Comparison of ENCODE assay signal across 8 cellular contexts in the genomic region with DNA sequence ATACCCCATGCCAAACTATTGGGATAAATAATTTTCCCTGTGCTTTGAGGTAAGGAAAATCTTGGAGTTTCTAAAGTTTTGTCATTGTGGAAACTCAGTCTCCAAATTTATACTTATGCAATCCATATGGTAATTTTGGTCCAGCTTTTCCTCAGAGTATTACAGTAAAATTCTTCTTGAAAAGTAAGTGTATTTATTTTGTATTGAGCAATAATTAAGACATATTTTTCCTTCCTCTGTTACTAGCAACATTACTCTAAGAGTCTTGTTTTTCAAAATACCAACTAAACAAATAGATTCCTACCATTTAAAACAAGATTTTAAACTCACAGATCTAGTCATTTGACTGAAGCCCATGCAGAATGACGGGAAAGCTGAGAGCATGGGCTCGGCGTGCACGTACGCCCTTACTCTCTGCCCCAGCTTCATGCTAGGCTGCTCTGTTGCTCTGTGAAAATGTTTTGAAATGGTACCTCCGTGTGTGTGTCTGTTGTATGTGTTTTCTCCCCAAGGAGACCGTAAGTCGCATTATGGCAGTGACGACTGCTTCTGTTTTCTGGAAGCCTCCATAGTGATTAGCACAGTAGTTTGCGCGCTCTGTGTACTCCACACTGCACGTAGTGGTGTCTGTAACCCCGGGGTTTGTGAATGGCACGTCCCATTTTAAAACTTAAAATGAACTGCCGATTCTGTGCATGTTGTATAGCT.
A peak's percentile ranks its signal among the peaks of the same experiment; 100 is the strongest.
DNase-seq lines count a peak whose midpoint lies in the region; ATAC-seq and TF ChIP-seq lines count a peak whose summit lies in the region.

No MANE protein-coding gene starts in this region.

- no peaks in the 10 kb centered on the region for H3K36me3 ChIP-seq in Karpas-422 (ENCODE audit: insufficient read depth, low read length)

- no peak for DNase-seq in CD4-positive, alpha-beta T cell
- DNase-seq in Karpas-422 = peak; percentile 27
- DNase-seq in caudate nucleus (lab: John Stamatoyannopoulos, UW) = peak in 29 of 61 donors; percentile 5 to 61 (median 22)
- no peak for DNase-seq in omental fat pad (ENCODE audit: low spot score)
- no peak for DNase-seq in activated gamma-delta T cell treated with Interleukin-2 at 50 U/mL for 16 hours
- no peak for DNase-seq in effector CD8-positive, alpha-beta T cell (lab: John Stamatoyannopoulos, UW)
- DNase-seq in epidermal melanocyte (ENCODE audit: insufficient read length, low spot score) = no peak
- no peak for DNase-seq in osteocyte (ENCODE audit: extremely low spot score, unreplicated experiment)

- CTCF ChIA-PET in CD4-positive, alpha-beta T cell (lab: Charles Lee) = no interaction called here

- peak overlapping the region; percentile 47 for H3K4me3 Mint-ChIP-seq in CD4-positive, alpha-beta T cell
- no peak overlapping the region for H3K4me3 Mint-ChIP-seq in osteocyte (ENCODE audit: unreplicated experiment)

- no peak overlapping the region for H2AFZ ChIP-seq in Karpas-422 (ENCODE audit: low read length)

- H3K79me2 ChIP-seq in Karpas-422 (ENCODE audit: low read length) = no peaks in the 10 kb centered on the region

- H3K9me3 ChIP-seq in CD4-positive, alpha-beta T cell (ENCODE audit: control insufficient read depth, low read length) = no peaks in the 10 kb centered on the region
- H3K9me3 ChIP-seq in Karpas-422 (ENCODE audit: low read length) = no peaks in the 10 kb centered on the region

- POLR2A ChIA-PET in CD4-positive, alpha-beta T cell (lab: Charles Lee) = interaction anchor here (0.7 to 0.9 kb wide), 3 partner anchors 11 to 626 kb away, joined by 3 to 4 read pairs (median 3); partner anchors contain the start of genes CEP170 and SDCCAG8

- no peak overlapping the region for H3K4me2 ChIP-seq in Karpas-422 (ENCODE audit: low read depth, low read length, poor library complexity, severe bottlenecking)

- H3K27ac ChIP-seq in CD4-positive, alpha-beta T cell (ENCODE audit: low read depth, low read length) = no peak overlapping the region
- no peak overlapping the region for H3K27ac ChIP-seq in Karpas-422 (ENCODE audit: low read length)
- H3K27ac ChIP-seq in caudate nucleus (ENCODE audit: low read depth, low read length) = peak overlapping the region; percentile 68

- intact Hi-C loops in CD4-positive, alpha-beta T cell (cut with DNase I, micrococcal nuclease) = loop anchor here in 1 of 2 experiments (10.0 kb wide), 1 partner anchor 676 kb away; no protein-coding TSS in a partner anchor

- H3K4me3 ChIP-seq in Karpas-422 (ENCODE audit: low read length) = no peak overlapping the region

- H3K27me3 Mint-ChIP-seq in CD4-positive, alpha-beta T cell = no peaks in the 10 kb centered on the region
- H3K27me3 Mint-ChIP-seq in osteocyte (ENCODE audit: unreplicated experiment) = no peaks in the 10 kb centered on the region

- no peaks in the 10 kb centered on the region for H3K9me3 Mint-ChIP-seq in CD4-positive, alpha-beta T cell
- H3K9me3 Mint-ChIP-seq in osteocyte (ENCODE audit: unreplicated experiment) = no peaks in the 10 kb centered on the region

- H3K27me3 ChIP-seq in CD4-positive, alpha-beta T cell (ENCODE audit: control insufficient read depth, insufficient read depth, low read length) = no peaks in the 10 kb centered on the region
- no peaks in the 10 kb centered on the region for H3K27me3 ChIP-seq in Karpas-422 (ENCODE audit: low read length)

- H3K4me1 ChIP-seq in Karpas-422 (ENCODE audit: low read length) = peaks cover 7% of the 10 kb centered on the region

- peak overlapping the region; percentile 3 for H3K27ac Mint-ChIP-seq in CD4-positive, alpha-beta T cell
- H3K27ac Mint-ChIP-seq in osteocyte (ENCODE audit: unreplicated experiment) = no peak overlapping the region

- ATAC-seq in CD4-positive, alpha-beta T cell (ENCODE audit: poor library complexity) = peak; percentile 15
- ATAC-seq in omental fat pad (ENCODE audit: low FRiP score) = peak; percentile 49

- peaks cover 29% of the 10 kb centered on the region for H3K4me1 Mint-ChIP-seq in CD4-positive, alpha-beta T cell (ENCODE audit: low read depth)
- H3K4me1 Mint-ChIP-seq in osteocyte (ENCODE audit: unreplicated experiment) = no peaks in the 10 kb centered on the region

- peaks cover 28% of the 10 kb centered on the region for H3K36me3 Mint-ChIP-seq in CD4-positive, alpha-beta T cell (ENCODE audit: low read depth)
- peaks cover 25% of the 10 kb centered on the region for H3K36me3 Mint-ChIP-seq in osteocyte (ENCODE audit: unreplicated experiment)

- no peaks in the 10 kb centered on the region for H3K9me2 ChIP-seq in Karpas-422 (replicated peaks; ENCODE audit: insufficient read depth, low read length)

- no peak for TF ChIP-seq CTCF in CD4-positive, alpha-beta T cell (IDR thresholded peaks at IDR 0.05)
- TF ChIP-seq CTCF in omental fat pad (IDR thresholded peaks at IDR 0.05) (no peak), osteocyte (IDR thresholded peaks at IDR 0.05) (no peak)

- H4K20me1 ChIP-seq in Karpas-422 (ENCODE audit: insufficient read depth, low read depth, low read length) = no peaks in the 10 kb centered on the region

- no peak overlapping the region for H3K9ac ChIP-seq in Karpas-422 (ENCODE audit: low read length)
